ENCODE assay signal across 1 cellular context in the genomic region with DNA sequence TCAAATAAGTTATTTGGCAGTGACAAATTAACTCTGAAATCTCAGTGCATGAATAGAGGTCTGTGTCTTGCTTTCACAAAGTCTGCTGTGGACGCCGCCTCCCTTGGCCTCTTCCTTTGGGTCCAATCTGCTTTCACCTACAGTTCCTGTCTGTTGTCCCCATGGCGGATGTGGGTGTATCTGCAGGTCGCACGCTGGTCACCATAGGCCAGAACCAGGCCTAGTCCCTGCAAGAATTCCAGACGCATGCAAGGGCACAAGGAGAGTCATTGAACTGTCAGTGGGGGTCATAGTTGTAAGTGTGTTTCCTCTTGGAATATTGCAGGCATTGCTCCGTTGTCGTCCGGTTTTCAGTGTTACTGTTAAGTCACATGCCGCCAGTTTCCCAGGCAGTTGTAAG.
A peak's percentile ranks its signal among the peaks of the same experiment; 100 is the strongest.
TF ChIP-seq lines count a peak whose summit lies in the region.

No MANE protein-coding gene starts in this region.

TF ChIP-seq in HepG2, 621 proteins besides CTCF, POLR2A, EP300 and RAD21 (continued from another document and continues in another):
- TF ChIP-seq ZNF546 (CRISPR knock-in tag; conservative IDR thresholded peaks at IDR 0.05) (no peak), ZNF274 (CRISPR knock-in tag; IDR thresholded peaks at IDR 0.05) (no peak), MYNN (CRISPR knock-in tag; IDR thresholded peaks at IDR 0.05; ENCODE audit: low read depth) (no peak), ATM (IDR thresholded peaks at IDR 0.05; ENCODE audit: borderline replicate concordance) (no peak), NR2F2 (IDR thresholded peaks at IDR 0.05; ENCODE audit: borderline replicate concordance, low read depth) (no peak), ISL2 (CRISPR knock-in tag; IDR thresholded peaks at IDR 0.05) (no peak), SMAD9 (CRISPR knock-in tag; IDR thresholded peaks at IDR 0.05) (no peak), ZSCAN31 (CRISPR knock-in tag; IDR thresholded peaks at IDR 0.05; ENCODE audit: low read depth) (no peak), SYNCRIP (IDR thresholded peaks at IDR 0.05; ENCODE audit: insufficient read depth, low read depth, low read length) (no peak), ZNF792 (CRISPR knock-in tag; IDR thresholded peaks at IDR 0.05) (no peak; the same call in 1 of the 2 replicates), ARHGAP35 (CRISPR knock-in tag; IDR thresholded peaks at IDR 0.05; ENCODE audit: borderline replicate concordance) (no peak), CEBPG (CRISPR knock-in tag; IDR thresholded peaks at IDR 0.05) (peak; percentile 43), DPF2 (CRISPR knock-in tag; IDR thresholded peaks at IDR 0.05; ENCODE audit: borderline replicate concordance, low read depth) (no peak), ZNF451 (CRISPR knock-in tag; IDR thresholded peaks at IDR 0.05) (no peak), POLR2G (IDR thresholded peaks at IDR 0.05; ENCODE audit: low read depth, low read length) (0 out of 2 replicates have a peak, but pooled peaks have one; percentile 36), NFIB (CRISPR knock-in tag; IDR thresholded peaks at IDR 0.05; ENCODE audit: borderline replicate concordance) (no peak), JUN (CRISPR knock-in tag; IDR thresholded peaks at IDR 0.05) (no peak), ZNF121 (CRISPR knock-in tag; IDR thresholded peaks at IDR 0.05) (no peak), TP53 (CRISPR knock-in tag; conservative IDR thresholded peaks at IDR 0.05) (no peak), ZFP90 (CRISPR knock-in tag; IDR thresholded peaks at IDR 0.05; ENCODE audit: borderline replicate concordance) (no peak), ZFP1 (CRISPR knock-in tag; IDR thresholded peaks at IDR 0.05) (no peak), ISX (CRISPR knock-in tag; conservative IDR thresholded peaks at IDR 0.05) (no peak), FOXA1 (IDR thresholded peaks at IDR 0.05) (no peak), FOXA1 (CRISPR knock-in tag; IDR thresholded peaks at IDR 0.05) (no peak; the same call in 1 of the 2 replicates), YEATS4 (CRISPR knock-in tag; IDR thresholded peaks at IDR 0.05; ENCODE audit: borderline replicate concordance) (peak; percentile 36; the same call in 1 of the 2 replicates), MTA1 (CRISPR knock-in tag; IDR thresholded peaks at IDR 0.05; ENCODE audit: borderline replicate concordance) (peak; percentile 41; the same call in 1 of the 2 replicates), ZNF570 (CRISPR knock-in tag; IDR thresholded peaks at IDR 0.05; ENCODE audit: borderline replicate concordance) (no peak), TOE1 (CRISPR knock-in tag; IDR thresholded peaks at IDR 0.05) (no peak), ZNF724P (CRISPR knock-in tag; IDR thresholded peaks at IDR 0.05; ENCODE audit: borderline replicate concordance) (no peak), ZNF292 (CRISPR knock-in tag; IDR thresholded peaks at IDR 0.05; ENCODE audit: borderline replicate concordance, low read depth) (peak; percentile 84; the same call in 1 of the 2 replicates), ZNF549 (CRISPR knock-in tag; IDR thresholded peaks at IDR 0.05) (no peak)
- TF ChIP-seq, protein P1, sequence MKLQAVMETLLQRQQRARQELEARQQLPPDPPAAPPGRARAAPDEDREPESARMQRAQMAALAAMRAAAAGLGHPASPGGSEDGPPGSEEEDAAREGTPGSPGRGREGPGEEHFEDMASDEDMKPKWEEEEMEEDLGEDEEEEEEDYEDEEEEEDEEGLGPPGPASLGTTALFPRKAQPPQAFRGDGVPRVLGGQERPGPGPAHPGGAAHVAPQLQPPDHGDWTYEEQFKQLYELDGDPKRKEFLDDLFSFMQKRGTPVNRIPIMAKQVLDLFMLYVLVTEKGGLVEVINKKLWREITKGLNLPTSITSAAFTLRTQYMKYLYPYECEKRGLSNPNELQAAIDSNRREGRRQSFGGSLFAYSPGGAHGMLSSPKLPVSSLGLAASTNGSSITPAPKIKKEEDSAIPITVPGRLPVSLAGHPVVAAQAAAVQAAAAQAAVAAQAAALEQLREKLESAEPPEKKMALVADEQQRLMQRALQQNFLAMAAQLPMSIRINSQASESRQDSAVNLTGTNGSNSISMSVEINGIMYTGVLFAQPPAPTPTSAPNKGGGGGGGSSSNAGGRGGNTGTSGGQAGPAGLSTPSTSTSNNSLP (IDR thresholded peaks at IDR 0.05; ENCODE audit: low read depth, low read length) = no peak
- TF ChIP-seq, protein P2, sequence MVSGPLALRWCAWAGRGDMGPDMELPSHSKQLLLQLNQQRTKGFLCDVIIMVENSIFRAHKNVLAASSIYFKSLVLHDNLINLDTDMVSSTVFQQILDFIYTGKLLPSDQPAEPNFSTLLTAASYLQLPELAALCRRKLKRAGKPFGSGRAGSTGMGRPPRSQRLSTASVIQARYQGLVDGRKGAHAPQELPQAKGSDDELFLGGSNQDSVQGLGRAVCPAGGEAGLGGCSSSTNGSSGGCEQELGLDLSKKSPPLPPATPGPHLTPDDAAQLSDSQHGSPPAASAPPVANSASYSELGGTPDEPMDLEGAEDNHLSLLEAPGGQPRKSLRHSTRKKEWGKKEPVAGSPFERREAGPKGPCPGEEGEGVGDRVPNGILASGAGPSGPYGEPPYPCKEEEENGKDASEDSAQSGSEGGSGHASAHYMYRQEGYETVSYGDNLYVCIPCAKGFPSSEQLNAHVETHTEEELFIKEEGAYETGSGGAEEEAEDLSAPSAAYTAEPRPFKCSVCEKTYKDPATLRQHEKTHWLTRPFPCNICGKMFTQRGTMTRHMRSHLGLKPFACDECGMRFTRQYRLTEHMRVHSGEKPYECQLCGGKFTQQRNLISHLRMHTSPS (CRISPR knock-in tag; IDR thresholded peaks at IDR 0.05; ENCODE audit: low read depth) = no peak
- TF ChIP-seq, protein P3, sequence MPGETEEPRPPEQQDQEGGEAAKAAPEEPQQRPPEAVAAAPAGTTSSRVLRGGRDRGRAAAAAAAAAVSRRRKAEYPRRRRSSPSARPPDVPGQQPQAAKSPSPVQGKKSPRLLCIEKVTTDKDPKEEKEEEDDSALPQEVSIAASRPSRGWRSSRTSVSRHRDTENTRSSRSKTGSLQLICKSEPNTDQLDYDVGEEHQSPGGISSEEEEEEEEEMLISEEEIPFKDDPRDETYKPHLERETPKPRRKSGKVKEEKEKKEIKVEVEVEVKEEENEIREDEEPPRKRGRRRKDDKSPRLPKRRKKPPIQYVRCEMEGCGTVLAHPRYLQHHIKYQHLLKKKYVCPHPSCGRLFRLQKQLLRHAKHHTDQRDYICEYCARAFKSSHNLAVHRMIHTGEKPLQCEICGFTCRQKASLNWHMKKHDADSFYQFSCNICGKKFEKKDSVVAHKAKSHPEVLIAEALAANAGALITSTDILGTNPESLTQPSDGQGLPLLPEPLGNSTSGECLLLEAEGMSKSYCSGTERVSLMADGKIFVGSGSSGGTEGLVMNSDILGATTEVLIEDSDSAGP (CRISPR knock-in tag; IDR thresholded peaks at IDR 0.05; ENCODE audit: borderline replicate concordance) = no peak
- TF ChIP-seq, protein P4, sequence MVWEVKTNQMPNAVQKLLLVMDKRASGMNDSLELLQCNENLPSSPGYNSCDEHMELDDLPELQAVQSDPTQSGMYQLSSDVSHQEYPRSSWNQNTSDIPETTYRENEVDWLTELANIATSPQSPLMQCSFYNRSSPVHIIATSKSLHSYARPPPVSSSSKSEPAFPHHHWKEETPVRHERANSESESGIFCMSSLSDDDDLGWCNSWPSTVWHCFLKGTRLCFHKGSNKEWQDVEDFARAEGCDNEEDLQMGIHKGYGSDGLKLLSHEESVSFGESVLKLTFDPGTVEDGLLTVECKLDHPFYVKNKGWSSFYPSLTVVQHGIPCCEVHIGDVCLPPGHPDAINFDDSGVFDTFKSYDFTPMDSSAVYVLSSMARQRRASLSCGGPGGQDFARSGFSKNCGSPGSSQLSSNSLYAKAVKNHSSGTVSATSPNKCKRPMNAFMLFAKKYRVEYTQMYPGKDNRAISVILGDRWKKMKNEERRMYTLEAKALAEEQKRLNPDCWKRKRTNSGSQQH (CRISPR knock-in tag; IDR thresholded peaks at IDR 0.05; ENCODE audit: low read depth) = 0 out of 2 replicates have a peak, but pooled peaks have one; percentile 58
- TF ChIP-seq, protein P5, sequence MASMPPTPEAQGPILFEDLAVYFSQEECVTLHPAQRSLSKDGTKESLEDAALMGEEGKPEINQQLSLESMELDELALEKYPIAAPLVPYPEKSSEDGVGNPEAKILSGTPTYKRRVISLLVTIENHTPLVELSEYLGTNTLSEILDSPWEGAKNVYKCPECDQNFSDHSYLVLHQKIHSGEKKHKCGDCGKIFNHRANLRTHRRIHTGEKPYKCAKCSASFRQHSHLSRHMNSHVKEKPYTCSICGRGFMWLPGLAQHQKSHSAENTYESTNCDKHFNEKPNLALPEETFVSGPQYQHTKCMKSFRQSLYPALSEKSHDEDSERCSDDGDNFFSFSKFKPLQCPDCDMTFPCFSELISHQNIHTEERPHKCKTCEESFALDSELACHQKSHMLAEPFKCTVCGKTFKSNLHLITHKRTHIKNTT (CRISPR knock-in tag; IDR thresholded peaks at IDR 0.05) = no peak
- TF ChIP-seq, protein P6, sequence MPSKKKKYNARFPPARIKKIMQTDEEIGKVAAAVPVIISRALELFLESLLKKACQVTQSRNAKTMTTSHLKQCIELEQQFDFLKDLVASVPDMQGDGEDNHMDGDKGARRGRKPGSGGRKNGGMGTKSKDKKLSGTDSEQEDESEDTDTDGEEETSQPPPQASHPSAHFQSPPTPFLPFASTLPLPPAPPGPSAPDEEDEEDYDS (CRISPR knock-in tag; IDR thresholded peaks at IDR 0.05) = no peak
- TF ChIP-seq, protein P7, sequence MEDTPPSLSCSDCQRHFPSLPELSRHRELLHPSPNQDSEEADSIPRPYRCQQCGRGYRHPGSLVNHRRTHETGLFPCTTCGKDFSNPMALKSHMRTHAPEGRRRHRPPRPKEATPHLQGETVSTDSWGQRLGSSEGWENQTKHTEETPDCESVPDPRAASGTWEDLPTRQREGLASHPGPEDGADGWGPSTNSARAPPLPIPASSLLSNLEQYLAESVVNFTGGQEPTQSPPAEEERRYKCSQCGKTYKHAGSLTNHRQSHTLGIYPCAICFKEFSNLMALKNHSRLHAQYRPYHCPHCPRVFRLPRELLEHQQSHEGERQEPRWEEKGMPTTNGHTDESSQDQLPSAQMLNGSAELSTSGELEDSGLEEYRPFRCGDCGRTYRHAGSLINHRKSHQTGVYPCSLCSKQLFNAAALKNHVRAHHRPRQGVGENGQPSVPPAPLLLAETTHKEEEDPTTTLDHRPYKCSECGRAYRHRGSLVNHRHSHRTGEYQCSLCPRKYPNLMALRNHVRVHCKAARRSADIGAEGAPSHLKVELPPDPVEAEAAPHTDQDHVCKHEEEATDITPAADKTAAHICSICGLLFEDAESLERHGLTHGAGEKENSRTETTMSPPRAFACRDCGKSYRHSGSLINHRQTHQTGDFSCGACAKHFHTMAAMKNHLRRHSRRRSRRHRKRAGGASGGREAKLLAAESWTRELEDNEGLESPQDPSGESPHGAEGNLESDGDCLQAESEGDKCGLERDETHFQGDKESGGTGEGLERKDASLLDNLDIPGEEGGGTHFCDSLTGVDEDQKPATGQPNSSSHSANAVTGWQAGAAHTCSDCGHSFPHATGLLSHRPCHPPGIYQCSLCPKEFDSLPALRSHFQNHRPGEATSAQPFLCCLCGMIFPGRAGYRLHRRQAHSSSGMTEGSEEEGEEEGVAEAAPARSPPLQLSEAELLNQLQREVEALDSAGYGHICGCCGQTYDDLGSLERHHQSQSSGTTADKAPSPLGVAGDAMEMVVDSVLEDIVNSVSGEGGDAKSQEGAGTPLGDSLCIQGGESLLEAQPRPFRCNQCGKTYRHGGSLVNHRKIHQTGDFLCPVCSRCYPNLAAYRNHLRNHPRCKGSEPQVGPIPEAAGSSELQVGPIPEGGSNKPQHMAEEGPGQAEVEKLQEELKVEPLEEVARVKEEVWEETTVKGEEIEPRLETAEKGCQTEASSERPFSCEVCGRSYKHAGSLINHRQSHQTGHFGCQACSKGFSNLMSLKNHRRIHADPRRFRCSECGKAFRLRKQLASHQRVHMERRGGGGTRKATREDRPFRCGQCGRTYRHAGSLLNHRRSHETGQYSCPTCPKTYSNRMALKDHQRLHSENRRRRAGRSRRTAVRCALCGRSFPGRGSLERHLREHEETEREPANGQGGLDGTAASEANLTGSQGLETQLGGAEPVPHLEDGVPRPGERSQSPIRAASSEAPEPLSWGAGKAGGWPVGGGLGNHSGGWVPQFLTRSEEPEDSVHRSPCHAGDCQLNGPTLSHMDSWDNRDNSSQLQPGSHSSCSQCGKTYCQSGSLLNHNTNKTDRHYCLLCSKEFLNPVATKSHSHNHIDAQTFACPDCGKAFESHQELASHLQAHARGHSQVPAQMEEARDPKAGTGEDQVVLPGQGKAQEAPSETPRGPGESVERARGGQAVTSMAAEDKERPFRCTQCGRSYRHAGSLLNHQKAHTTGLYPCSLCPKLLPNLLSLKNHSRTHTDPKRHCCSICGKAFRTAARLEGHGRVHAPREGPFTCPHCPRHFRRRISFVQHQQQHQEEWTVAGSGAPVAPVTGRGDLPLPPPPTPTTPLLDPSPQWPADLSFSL (CRISPR knock-in tag; IDR thresholded peaks at IDR 0.05) = no peak
- TF ChIP-seq, protein P8, sequence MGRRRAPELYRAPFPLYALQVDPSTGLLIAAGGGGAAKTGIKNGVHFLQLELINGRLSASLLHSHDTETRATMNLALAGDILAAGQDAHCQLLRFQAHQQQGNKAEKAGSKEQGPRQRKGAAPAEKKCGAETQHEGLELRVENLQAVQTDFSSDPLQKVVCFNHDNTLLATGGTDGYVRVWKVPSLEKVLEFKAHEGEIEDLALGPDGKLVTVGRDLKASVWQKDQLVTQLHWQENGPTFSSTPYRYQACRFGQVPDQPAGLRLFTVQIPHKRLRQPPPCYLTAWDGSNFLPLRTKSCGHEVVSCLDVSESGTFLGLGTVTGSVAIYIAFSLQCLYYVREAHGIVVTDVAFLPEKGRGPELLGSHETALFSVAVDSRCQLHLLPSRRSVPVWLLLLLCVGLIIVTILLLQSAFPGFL (CRISPR knock-in tag; IDR thresholded peaks at IDR 0.05) = no peak
- TF ChIP-seq, protein P9, sequence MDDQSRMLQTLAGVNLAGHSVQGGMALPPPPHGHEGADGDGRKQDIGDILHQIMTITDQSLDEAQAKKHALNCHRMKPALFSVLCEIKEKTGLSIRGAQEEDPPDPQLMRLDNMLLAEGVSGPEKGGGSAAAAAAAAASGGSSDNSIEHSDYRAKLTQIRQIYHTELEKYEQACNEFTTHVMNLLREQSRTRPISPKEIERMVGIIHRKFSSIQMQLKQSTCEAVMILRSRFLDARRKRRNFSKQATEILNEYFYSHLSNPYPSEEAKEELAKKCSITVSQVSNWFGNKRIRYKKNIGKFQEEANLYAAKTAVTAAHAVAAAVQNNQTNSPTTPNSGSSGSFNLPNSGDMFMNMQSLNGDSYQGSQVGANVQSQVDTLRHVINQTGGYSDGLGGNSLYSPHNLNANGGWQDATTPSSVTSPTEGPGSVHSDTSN (CRISPR knock-in tag; IDR thresholded peaks at IDR 0.05; ENCODE audit: borderline replicate concordance) = no peak
- TF ChIP-seq, protein P10, sequence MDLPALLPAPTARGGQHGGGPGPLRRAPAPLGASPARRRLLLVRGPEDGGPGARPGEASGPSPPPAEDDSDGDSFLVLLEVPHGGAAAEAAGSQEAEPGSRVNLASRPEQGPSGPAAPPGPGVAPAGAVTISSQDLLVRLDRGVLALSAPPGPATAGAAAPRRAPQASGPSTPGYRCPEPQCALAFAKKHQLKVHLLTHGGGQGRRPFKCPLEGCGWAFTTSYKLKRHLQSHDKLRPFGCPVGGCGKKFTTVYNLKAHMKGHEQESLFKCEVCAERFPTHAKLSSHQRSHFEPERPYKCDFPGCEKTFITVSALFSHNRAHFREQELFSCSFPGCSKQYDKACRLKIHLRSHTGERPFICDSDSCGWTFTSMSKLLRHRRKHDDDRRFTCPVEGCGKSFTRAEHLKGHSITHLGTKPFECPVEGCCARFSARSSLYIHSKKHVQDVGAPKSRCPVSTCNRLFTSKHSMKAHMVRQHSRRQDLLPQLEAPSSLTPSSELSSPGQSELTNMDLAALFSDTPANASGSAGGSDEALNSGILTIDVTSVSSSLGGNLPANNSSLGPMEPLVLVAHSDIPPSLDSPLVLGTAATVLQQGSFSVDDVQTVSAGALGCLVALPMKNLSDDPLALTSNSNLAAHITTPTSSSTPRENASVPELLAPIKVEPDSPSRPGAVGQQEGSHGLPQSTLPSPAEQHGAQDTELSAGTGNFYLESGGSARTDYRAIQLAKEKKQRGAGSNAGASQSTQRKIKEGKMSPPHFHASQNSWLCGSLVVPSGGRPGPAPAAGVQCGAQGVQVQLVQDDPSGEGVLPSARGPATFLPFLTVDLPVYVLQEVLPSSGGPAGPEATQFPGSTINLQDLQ (CRISPR knock-in tag; IDR thresholded peaks at IDR 0.05) = no peak
